14 cellular contexts compared by ENCODE assay signal in the genomic region with DNA sequence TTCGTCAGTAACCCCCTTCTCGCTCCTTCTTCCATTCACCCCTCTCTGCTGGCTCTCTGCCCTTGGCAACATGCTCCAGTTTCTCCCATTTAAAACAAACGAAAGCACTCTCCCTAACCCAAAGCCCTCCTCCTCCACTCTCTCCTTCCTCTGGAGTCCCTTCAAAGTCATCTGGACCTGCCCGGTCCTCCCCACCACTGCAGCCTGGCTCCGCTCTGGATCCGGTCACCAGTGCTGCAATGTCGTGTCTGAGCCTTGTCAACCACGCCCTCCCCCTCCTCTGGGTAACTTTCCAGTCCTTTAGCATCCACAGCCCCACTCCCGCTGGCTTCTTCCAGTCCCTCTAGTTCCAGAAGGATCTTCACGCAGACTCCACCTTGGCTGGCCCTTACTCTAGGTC. TPM values are rescaled to one million over a fixed set of nuclear protein-coding genes. Genes with fewer than 3 reads are reported as not detected.
DNase-seq lines count a peak whose midpoint lies in the region; ATAC-seq and TF ChIP-seq lines count a peak whose summit lies in the region.
"Had no signal": no experiment of that assay in that cellular context is flagged by ENCODE, and none has a peak within 500 bp of the region (broad histone marks: within the 10 kb centered on the region; RNA-seq: fewer than 3 reads in every experiment).

No MANE protein-coding gene starts in this region.

- H3K4me3 Mint-ChIP-seq in activated T-cell treated with anti-CD3 and anti-CD28 coated beads, Interleukin-2, amount 50 U/mL, for 24 hours: no peak overlapping the region
- H3K4me3 Mint-ChIP-seq in activated T-cell treated with anti-CD3 and anti-CD28 coated beads, Interleukin-2, amount 50 U/mL, for 4 hours: no peak overlapping the region
- peak overlapping the region; percentile 60 for H3K4me3 Mint-ChIP-seq in glutamatergic neuron (ENCODE audit: unreplicated experiment)
- no peak overlapping the region for H3K4me3 Mint-ChIP-seq in stimulated activated naive B cell treated with anti-CD40 and anti-IgM and Interleukin-4, amounts not matched to agents 10 μg/mL and 1 μg/mL and 100 μg/mL, for 72 hours

- no peak for ATAC-seq in activated T-cell treated with anti-CD3 and anti-CD28 coated beads, Interleukin-2, amount 50 U/mL, for 4 hours
- ATAC-seq in stimulated activated naive B cell treated with anti-CD40 and anti-IgM and Interleukin-4, amounts not matched to agents 10 μg/mL and 1 μg/mL and 100 μg/mL, for 72 hours (replicated peaks): no peak
- ATAC-seq in GM21786 (IDR thresholded peaks at IDR 0.05; ENCODE audit: unreplicated experiment) (no peak), GM19351 (IDR thresholded peaks at IDR 0.05; ENCODE audit: unreplicated experiment) (no peak)

- H3K9me3 Mint-ChIP-seq in activated T-cell treated with anti-CD3 and anti-CD28 coated beads, Interleukin-2, amount 50 U/mL, for 24 hours: no peaks in the 10 kb centered on the region
- no peaks in the 10 kb centered on the region for H3K9me3 Mint-ChIP-seq in activated T-cell treated with anti-CD3 and anti-CD28 coated beads, Interleukin-2, amount 50 U/mL, for 4 hours
- H3K9me3 Mint-ChIP-seq in glutamatergic neuron (ENCODE audit: unreplicated experiment): peaks cover 21% of the 10 kb centered on the region
- H3K9me3 Mint-ChIP-seq in stimulated activated naive B cell treated with anti-CD40 and anti-IgM and Interleukin-4, amounts not matched to agents 10 μg/mL and 1 μg/mL and 100 μg/mL, for 72 hours: peaks cover 0 to 4% of the 10 kb centered on the region in 2 donors

- peaks cover 38% of the 10 kb centered on the region for H3K36me3 Mint-ChIP-seq in activated T-cell treated with anti-CD3 and anti-CD28 coated beads, Interleukin-2, amount 50 U/mL, for 24 hours (ENCODE audit: low read depth)
- H3K36me3 Mint-ChIP-seq in activated T-cell treated with anti-CD3 and anti-CD28 coated beads, Interleukin-2, amount 50 U/mL, for 4 hours (ENCODE audit: insufficient read depth): peaks cover 20% of the 10 kb centered on the region
- H3K36me3 Mint-ChIP-seq in glutamatergic neuron (ENCODE audit: unreplicated experiment): peaks cover 5% of the 10 kb centered on the region
- peaks cover 17 to 36% of the 10 kb centered on the region in 2 donors for H3K36me3 Mint-ChIP-seq in stimulated activated naive B cell treated with anti-CD40 and anti-IgM and Interleukin-4, amounts not matched to agents 10 μg/mL and 1 μg/mL and 100 μg/mL, for 72 hours

- peak overlapping the region; percentile 87 for H3K27ac Mint-ChIP-seq in activated T-cell treated with anti-CD3 and anti-CD28 coated beads, Interleukin-2, amount 50 U/mL, for 24 hours
- peak overlapping the region; percentile 19 for H3K27ac Mint-ChIP-seq in glutamatergic neuron (ENCODE audit: unreplicated experiment)
- H3K27ac Mint-ChIP-seq in stimulated activated naive B cell treated with anti-CD40 and anti-IgM and Interleukin-4, amounts not matched to agents 10 μg/mL and 1 μg/mL and 100 μg/mL, for 72 hours: peak overlapping the region; percentile 94

- no peak for DNase-seq in activated T-cell treated with anti-CD3 and anti-CD28 coated beads, Interleukin-2, amount 50 U/mL, for 24 hours
- DNase-seq in activated T-cell treated with anti-CD3 and anti-CD28 coated beads, Interleukin-2, amount 50 U/mL, for 4 hours: no peak
- peak; percentile 49 for DNase-seq in RPMI7951 (ENCODE audit: low read depth)
- no peak for DNase-seq in glutamatergic neuron
- DNase-seq in stimulated activated naive B cell treated with anti-CD40 and anti-IgM and Interleukin-4, amounts not matched to agents 10 μg/mL and 1 μg/mL and 100 μg/mL, for 72 hours: no peak
- DNase-seq in putamen (ENCODE audit: low spot score): no peak
- DNase-seq: DND-41; NCI-H1436; NCI-H526 treated with DMSO at 0.1 percent for 48 hours; RPMI8226; stimulated activated CD4-positive, alpha-beta T cell treated with anti-CD3 and anti-CD28 coated beads, Interleukin-15, amount 100 ng/mL, for 24 hours; T-helper 9 cell had no signal

- no peaks in the 10 kb centered on the region for H3K27me3 Mint-ChIP-seq in activated T-cell treated with anti-CD3 and anti-CD28 coated beads, Interleukin-2, amount 50 U/mL, for 24 hours
- no peaks in the 10 kb centered on the region for H3K27me3 Mint-ChIP-seq in activated T-cell treated with anti-CD3 and anti-CD28 coated beads, Interleukin-2, amount 50 U/mL, for 4 hours (ENCODE audit: low read depth)
- peaks cover 24% of the 10 kb centered on the region for H3K27me3 Mint-ChIP-seq in glutamatergic neuron (ENCODE audit: unreplicated experiment)
- H3K27me3 Mint-ChIP-seq in stimulated activated naive B cell treated with anti-CD40 and anti-IgM and Interleukin-4, amounts not matched to agents 10 μg/mL and 1 μg/mL and 100 μg/mL, for 72 hours: no peaks in the 10 kb centered on the region

- H3K4me1 Mint-ChIP-seq in activated T-cell treated with anti-CD3 and anti-CD28 coated beads, Interleukin-2, amount 50 U/mL, for 24 hours (ENCODE audit: low read depth): peaks cover 100% of the 10 kb centered on the region
- peaks cover 94% of the 10 kb centered on the region for H3K4me1 Mint-ChIP-seq in activated T-cell treated with anti-CD3 and anti-CD28 coated beads, Interleukin-2, amount 50 U/mL, for 4 hours (ENCODE audit: low read depth)
- peaks cover 64% of the 10 kb centered on the region for H3K4me1 Mint-ChIP-seq in glutamatergic neuron (ENCODE audit: low read depth, unreplicated experiment)
- H3K4me1 Mint-ChIP-seq in stimulated activated naive B cell treated with anti-CD40 and anti-IgM and Interleukin-4, amounts not matched to agents 10 μg/mL and 1 μg/mL and 100 μg/mL, for 72 hours: peaks cover 72 to 97% of the 10 kb centered on the region in 2 donors

- no peak for TF ChIP-seq CTCF in glutamatergic neuron (IDR thresholded peaks at IDR 0.05; ENCODE audit: partially characterized antibody, unreplicated experiment)

RNA-seq across cellular contexts. Expression of gene STK24, which starts 55.0 kb away (rescaled TPM):
- total RNA-seq in activated T-cell treated with anti-CD3 and anti-CD28 coated beads, Interleukin-2, amount 50 U/mL, for 4 hours: 100 to 1,000 TPM; 135 to 152 (median 142) TPM
- total RNA-seq in RPMI7951 (2014; rRNA removed; shearing (Covaris generic)): 74.9 and 92.5 TPM in 2 replicates
- 188 TPM for total RNA-seq in glutamatergic neuron (ENCODE audit: unreplicated experiment)

Comparison
In these comparisons a context has a peak if more than half of its experiments do, and no peak if none do; other contexts are left out.
1. H3K27ac Mint-ChIP-seq: peak in every context shown above with its lines; median percentile 94 in stimulated activated naive B cell treated with anti-CD40 and anti-IgM and Interleukin-4, amounts not matched to agents 10 μg/mL and 1 μg/mL and 100 μg/mL, for 72 hours; 87 in activated T-cell treated with anti-CD3 and anti-CD28 coated beads, Interleukin-2, amount 50 U/mL, for 24 hours; 19 in glutamatergic neuron.